Comparison of ENCODE assay signal across 1 cellular context in the genomic region with DNA sequence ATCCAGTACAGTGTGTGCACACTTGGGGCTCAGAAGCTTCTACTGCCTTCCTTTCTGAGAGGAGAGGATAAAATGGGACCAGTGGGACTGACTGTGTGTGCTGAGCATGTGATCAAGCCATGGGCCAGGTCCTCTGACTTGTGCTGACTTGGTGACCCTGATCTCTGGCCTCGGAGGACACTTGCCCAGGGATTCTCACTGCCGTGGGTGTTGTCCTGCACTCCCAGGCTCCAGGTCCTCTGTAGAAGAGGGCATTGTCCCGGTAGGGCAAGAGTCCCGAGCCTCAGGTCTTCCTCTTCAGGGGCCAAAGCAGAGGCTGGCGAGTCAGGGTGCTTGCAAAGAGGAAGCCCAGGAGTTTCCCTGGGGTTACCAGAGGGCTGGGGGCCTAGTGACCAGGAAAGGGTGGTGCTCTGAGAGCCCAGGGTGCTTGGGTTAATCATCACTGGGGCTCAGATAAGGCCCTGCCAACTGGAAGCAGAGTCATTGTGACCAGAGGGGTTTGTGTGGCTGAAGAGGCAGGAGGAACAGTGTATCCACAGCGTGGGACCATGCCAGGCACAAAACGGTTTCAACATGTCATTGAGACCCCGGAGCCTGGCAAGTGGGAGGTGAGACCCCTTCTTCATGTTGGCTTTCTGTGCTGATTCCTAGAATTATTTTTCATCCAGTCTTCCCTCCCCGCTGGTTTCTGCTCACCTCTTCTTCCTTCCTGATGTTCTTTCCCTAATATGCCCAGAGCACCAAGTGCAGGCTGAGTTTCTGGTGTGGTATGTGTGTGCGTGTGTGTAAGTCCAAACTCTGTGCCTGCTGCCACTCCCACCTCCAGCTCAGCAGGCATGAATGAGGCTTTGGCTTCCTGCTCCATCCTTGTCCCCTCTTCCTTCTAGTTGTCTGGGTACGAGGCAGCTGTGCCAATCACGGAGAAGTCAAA.
A peak's percentile ranks its signal among the peaks of the same experiment; 100 is the strongest.
TF ChIP-seq lines count a peak whose summit lies in the region.

A gene with protein sequence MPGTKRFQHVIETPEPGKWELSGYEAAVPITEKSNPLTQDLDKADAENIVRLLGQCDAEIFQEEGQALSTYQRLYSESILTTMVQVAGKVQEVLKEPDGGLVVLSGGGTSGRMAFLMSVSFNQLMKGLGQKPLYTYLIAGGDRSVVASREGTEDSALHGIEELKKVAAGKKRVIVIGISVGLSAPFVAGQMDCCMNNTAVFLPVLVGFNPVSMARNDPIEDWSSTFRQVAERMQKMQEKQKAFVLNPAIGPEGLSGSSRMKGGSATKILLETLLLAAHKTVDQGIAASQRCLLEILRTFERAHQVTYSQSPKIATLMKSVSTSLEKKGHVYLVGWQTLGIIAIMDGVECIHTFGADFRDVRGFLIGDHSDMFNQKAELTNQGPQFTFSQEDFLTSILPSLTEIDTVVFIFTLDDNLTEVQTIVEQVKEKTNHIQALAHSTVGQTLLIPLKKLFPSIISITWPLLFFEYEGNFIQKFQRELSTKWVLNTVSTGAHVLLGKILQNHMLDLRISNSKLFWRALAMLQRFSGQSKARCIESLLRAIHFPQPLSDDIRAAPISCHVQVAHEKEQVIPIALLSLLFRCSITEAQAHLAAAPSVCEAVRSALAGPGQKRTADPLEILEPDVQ (plus strand): TSS at position 483 of the 931 bp plus-strand sequence. CDS start 66 bp downstream, at position 549.

TF ChIP-seq in K562, 482 proteins besides CTCF, POLR2A, EP300 and RAD21 (continued from another document):
- TF ChIP-seq, protein P1, sequence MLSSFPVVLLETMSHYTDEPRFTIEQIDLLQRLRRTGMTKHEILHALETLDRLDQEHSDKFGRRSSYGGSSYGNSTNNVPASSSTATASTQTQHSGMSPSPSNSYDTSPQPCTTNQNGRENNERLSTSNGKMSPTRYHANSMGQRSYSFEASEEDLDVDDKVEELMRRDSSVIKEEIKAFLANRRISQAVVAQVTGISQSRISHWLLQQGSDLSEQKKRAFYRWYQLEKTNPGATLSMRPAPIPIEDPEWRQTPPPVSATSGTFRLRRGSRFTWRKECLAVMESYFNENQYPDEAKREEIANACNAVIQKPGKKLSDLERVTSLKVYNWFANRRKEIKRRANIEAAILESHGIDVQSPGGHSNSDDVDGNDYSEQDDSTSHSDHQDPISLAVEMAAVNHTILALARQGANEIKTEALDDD (IDR thresholded peaks at IDR 0.05), result peak; percentile 69; the same call in 1 of the 2 replicates
- TF ChIP-seq MTA3 (IDR thresholded peaks at IDR 0.05; ENCODE audit: borderline replicate concordance) (peak; percentile 61; the same call in 1 of the 2 replicates), SMARCA5 (IDR thresholded peaks at IDR 0.05) (no peak), FOXM1 (IDR thresholded peaks at IDR 0.05; ENCODE audit: low read depth) (no peak), FOXM1 (CRISPR knock-in tag; IDR thresholded peaks at IDR 0.05; ENCODE audit: low read depth) (no peak), DPF2 (IDR thresholded peaks at IDR 0.05) (peak; percentile 51; the same call in 1 of the 2 replicates), ARID1B (IDR thresholded peaks at IDR 0.05) (peak; percentile 27), NBN (IDR thresholded peaks at IDR 0.05; ENCODE audit: low read depth) (no peak), POU5F1 (IDR thresholded peaks at IDR 0.05; ENCODE audit: borderline replicate concordance, low read depth, low read length, partially characterized antibody) (no peak), SREBF2 (CRISPR knock-in tag; IDR thresholded peaks at IDR 0.05) (no peak), U2AF1 (optimal IDR thresholded peaks at IDR 0.05; ENCODE audit: low read depth, low read length) (no peak), FOXA1 (IDR thresholded peaks at IDR 0.05; ENCODE audit: borderline replicate concordance) (no peak), ZBTB17 (CRISPR knock-in tag; IDR thresholded peaks at IDR 0.05) (peak; percentile 30; the same call in 1 of the 2 replicates), C11orf30 (IDR thresholded peaks at IDR 0.05; ENCODE audit: low read depth) (0 out of 2 replicates have a peak, but pooled peaks have one; percentile 4), MIER1 (IDR thresholded peaks at IDR 0.05; ENCODE audit: low read depth) (no peak), SPI1 (IDR thresholded peaks at IDR 0.05; ENCODE audit: borderline replicate concordance, low read depth, low read length) (peak; percentile 46; the same call in 1 of the 2 replicates)
- TF ChIP-seq, protein P2, sequence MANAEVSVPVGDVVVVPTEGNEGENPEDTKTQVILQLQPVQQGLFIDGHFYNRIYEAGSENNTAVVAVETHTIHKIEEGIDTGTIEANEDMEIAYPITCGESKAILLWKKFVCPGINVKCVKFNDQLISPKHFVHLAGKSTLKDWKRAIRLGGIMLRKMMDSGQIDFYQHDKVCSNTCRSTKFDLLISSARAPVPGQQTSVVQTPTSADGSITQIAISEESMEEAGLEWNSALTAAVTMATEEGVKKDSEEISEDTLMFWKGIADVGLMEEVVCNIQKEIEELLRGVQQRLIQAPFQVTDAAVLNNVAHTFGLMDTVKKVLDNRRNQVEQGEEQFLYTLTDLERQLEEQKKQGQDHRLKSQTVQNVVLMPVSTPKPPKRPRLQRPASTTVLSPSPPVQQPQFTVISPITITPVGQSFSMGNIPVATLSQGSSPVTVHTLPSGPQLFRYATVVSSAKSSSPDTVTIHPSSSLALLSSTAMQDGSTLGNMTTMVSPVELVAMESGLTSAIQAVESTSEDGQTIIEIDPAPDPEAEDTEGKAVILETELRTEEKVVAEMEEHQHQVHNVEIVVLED (CRISPR knock-in tag; IDR thresholded peaks at IDR 0.05), result no peak
- TF ChIP-seq, protein P3, sequence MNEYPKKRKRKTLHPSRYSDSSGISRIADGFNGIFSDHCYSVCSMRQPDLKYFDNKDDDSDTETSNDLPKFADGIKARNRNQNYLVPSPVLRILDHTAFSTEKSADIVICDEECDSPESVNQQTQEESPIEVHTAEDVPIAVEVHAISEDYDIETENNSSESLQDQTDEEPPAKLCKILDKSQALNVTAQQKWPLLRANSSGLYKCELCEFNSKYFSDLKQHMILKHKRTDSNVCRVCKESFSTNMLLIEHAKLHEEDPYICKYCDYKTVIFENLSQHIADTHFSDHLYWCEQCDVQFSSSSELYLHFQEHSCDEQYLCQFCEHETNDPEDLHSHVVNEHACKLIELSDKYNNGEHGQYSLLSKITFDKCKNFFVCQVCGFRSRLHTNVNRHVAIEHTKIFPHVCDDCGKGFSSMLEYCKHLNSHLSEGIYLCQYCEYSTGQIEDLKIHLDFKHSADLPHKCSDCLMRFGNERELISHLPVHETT (CRISPR knock-in tag; conservative IDR thresholded peaks at IDR 0.05 in 1 of 2, IDR thresholded peaks at IDR 0.05 in 1 of 2), result 0 out of 4 replicates have a peak, but pooled peaks of 1 of the 2 experiments have one; percentile 47
TF ChIP-seq in K562: peak in this region for 17.
